20 cellular contexts compared by ENCODE assay signal in the genomic region with DNA sequence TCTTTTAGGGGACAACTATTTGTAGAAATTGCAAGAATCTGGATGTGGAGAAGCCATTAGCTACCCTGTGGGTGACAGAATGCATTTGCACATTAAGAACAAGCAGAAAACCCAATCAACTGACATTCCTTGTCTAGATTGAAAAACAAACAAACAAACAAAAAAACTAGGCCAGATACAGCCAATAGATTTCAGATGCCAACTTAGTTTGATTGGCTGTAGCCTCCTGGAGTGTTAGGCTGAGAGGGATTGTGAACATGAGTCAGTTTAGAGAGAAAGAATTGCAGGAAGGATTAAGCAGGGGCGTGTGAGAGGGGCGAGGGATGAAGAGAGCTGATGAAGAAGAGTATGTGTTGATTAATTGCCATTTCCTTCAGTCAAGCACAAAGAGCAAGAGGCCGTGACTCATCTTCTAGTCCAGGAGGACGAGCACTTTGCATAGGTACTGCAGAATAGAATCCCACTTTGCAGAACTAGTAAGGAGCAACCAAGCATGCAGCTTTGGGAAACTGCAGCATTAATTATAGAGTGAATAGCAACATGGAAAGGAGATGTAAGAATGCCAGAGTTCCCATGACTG.
"Had no signal": no experiment of that assay in that cellular context is flagged by ENCODE, and none has a peak within 500 bp of the region (broad histone marks: within the 10 kb centered on the region; RNA-seq: fewer than 3 reads in every experiment).

No MANE protein-coding gene starts in this region.

- DNase-seq: activated CD4-positive, alpha-beta T cell treated with anti-CD3 and anti-CD28 coated beads, Interleukin-2, amount 10 ng/mL, durations not matched to agents 7 days and 5 days; activated naive CD8-positive, alpha-beta T cell treated with anti-CD3 and anti-CD28 coated beads, Interleukin-2, amount 10 ng/mL, durations not matched to agents 7 days and 5 days; anterior cingulate cortex; brain microvascular endothelial cell; cerebellar nuclear complex; effector memory CD8-positive, alpha-beta T cell; erythroblast; islet precursor cell; left ventricle myocardium inferior; mesenchymal stem cell; upper lobe of right lung had no signal

- H3K27me3 Mint-ChIP-seq: activated CD4-positive, alpha-beta T cell treated with anti-CD3 and anti-CD28 coated beads, Interleukin-2, amount 10 ng/mL, durations not matched to agents 7 days and 5 days; activated naive CD8-positive, alpha-beta T cell treated with anti-CD3 and anti-CD28 coated beads, Interleukin-2, amount 10 ng/mL, durations not matched to agents 7 days and 5 days; dendritic cell treated with granulocyte-macrophage colony-stimulating factor and Interleukin-4, amounts not matched to agents 40 ng/mL and 50 ng/mL, for 4 days; effector memory CD8-positive, alpha-beta T cell; natural killer cell treated with Interleukin-12 subunit alpha and Interleukin-12 subunit beta and Interleukin-15 and Interleukin-18, amount 100 ng/mL, for 72 hours; progenitor cell of endocrine pancreas; stimulated activated naive CD8-positive, alpha-beta T cell treated with anti-CD3 and anti-CD28 coated beads, Interleukin-15, Interleukin-2, amounts not matched to agents 100 ng/mL and 50 ng/mL, for 24 hours had no signal

- H3K36me3 Mint-ChIP-seq: activated naive CD8-positive, alpha-beta T cell treated with anti-CD3 and anti-CD28 coated beads, Interleukin-2, amount 10 ng/mL, durations not matched to agents 7 days and 5 days; natural killer cell treated with Interleukin-12 subunit alpha and Interleukin-12 subunit beta and Interleukin-15 and Interleukin-18, amount 100 ng/mL, for 72 hours had no signal

- H3K4me1 ChIP-seq: gastroesophageal sphincter, upper lobe of right lung had no signal

- H3K27ac Mint-ChIP-seq: activated CD4-positive, alpha-beta T cell treated with anti-CD3 and anti-CD28 coated beads, Interleukin-2, amount 10 ng/mL, durations not matched to agents 7 days and 5 days; activated naive CD8-positive, alpha-beta T cell treated with anti-CD3 and anti-CD28 coated beads, Interleukin-2, amount 10 ng/mL, durations not matched to agents 7 days and 5 days; activated T-helper 1 cell treated with anti-CD3 and anti-CD28 coated beads, Interleukin-12 subunit alpha, Interleukin-12 subunit beta, Interleukin-2, Interleukin-4 antibody, amounts not matched to agents 30 ng/mL and 10 ng/mL and 1 ng/mL, durations not matched to agents 14 hours and 24 hours and 36 hours; dendritic cell treated with granulocyte-macrophage colony-stimulating factor and Interleukin-4, amounts not matched to agents 40 ng/mL and 50 ng/mL, for 4 days; effector memory CD8-positive, alpha-beta T cell; natural killer cell treated with Interleukin-12 subunit alpha and Interleukin-12 subunit beta and Interleukin-15 and Interleukin-18, amount 100 ng/mL, for 72 hours; progenitor cell of endocrine pancreas; stimulated activated naive CD8-positive, alpha-beta T cell treated with anti-CD3 and anti-CD28 coated beads, Interleukin-15, Interleukin-2, amounts not matched to agents 100 ng/mL and 50 ng/mL, for 24 hours; T-helper 2 cell treated with Interferon-gamma antibody and Interleukin-4, amounts not matched to agents 5 μg/mL and 100 μg/mL, for 36 hours had no signal

- ATAC-seq: effector memory CD8-positive, alpha-beta T cell; gastroesophageal sphincter; natural killer cell treated with Interleukin-12 subunit alpha and Interleukin-12 subunit beta and Interleukin-15 and Interleukin-18, amount 100 ng/mL, for 72 hours; sciatic nerve; upper lobe of right lung had no signal

- H3K36me3 ChIP-seq: brain microvascular endothelial cell, gastroesophageal sphincter, left ventricle myocardium inferior, thoracic aorta, upper lobe of right lung had no signal

- H3K4me3 Mint-ChIP-seq: activated CD4-positive, alpha-beta T cell treated with anti-CD3 and anti-CD28 coated beads, Interleukin-2, amount 10 ng/mL, durations not matched to agents 7 days and 5 days; activated naive CD8-positive, alpha-beta T cell treated with anti-CD3 and anti-CD28 coated beads, Interleukin-2, amount 10 ng/mL, durations not matched to agents 7 days and 5 days; activated T-helper 1 cell treated with anti-CD3 and anti-CD28 coated beads, Interleukin-12 subunit alpha, Interleukin-12 subunit beta, Interleukin-2, Interleukin-4 antibody, amounts not matched to agents 30 ng/mL and 10 ng/mL and 1 ng/mL, durations not matched to agents 14 hours and 24 hours and 36 hours; dendritic cell treated with granulocyte-macrophage colony-stimulating factor and Interleukin-4, amounts not matched to agents 40 ng/mL and 50 ng/mL, for 4 days; effector memory CD8-positive, alpha-beta T cell; natural killer cell treated with Interleukin-12 subunit alpha and Interleukin-12 subunit beta and Interleukin-15 and Interleukin-18, amount 100 ng/mL, for 72 hours; stimulated activated naive CD8-positive, alpha-beta T cell treated with anti-CD3 and anti-CD28 coated beads, Interleukin-15, Interleukin-2, amounts not matched to agents 100 ng/mL and 50 ng/mL, for 24 hours; T-helper 2 cell treated with Interferon-gamma antibody and Interleukin-4, amounts not matched to agents 5 μg/mL and 100 μg/mL, for 36 hours had no signal

- H3K9me3 ChIP-seq: gastroesophageal sphincter, left ventricle myocardium inferior, thoracic aorta, upper lobe of right lung had no signal

- H3K4me1 Mint-ChIP-seq: activated naive CD8-positive, alpha-beta T cell treated with anti-CD3 and anti-CD28 coated beads, Interleukin-2, amount 10 ng/mL, durations not matched to agents 7 days and 5 days had no signal

- H3K27me3 ChIP-seq: brain microvascular endothelial cell, gastroesophageal sphincter, upper lobe of right lung had no signal

- H3K9me3 Mint-ChIP-seq: activated CD4-positive, alpha-beta T cell treated with anti-CD3 and anti-CD28 coated beads, Interleukin-2, amount 10 ng/mL, durations not matched to agents 7 days and 5 days; activated naive CD8-positive, alpha-beta T cell treated with anti-CD3 and anti-CD28 coated beads, Interleukin-2, amount 10 ng/mL, durations not matched to agents 7 days and 5 days; activated T-helper 1 cell treated with anti-CD3 and anti-CD28 coated beads, Interleukin-12 subunit alpha, Interleukin-12 subunit beta, Interleukin-2, Interleukin-4 antibody, amounts not matched to agents 30 ng/mL and 10 ng/mL and 1 ng/mL, durations not matched to agents 14 hours and 24 hours and 36 hours; dendritic cell treated with granulocyte-macrophage colony-stimulating factor and Interleukin-4, amounts not matched to agents 40 ng/mL and 50 ng/mL, for 4 days; stimulated activated naive CD8-positive, alpha-beta T cell treated with anti-CD3 and anti-CD28 coated beads, Interleukin-15, Interleukin-2, amounts not matched to agents 100 ng/mL and 50 ng/mL, for 24 hours; T-helper 2 cell treated with Interferon-gamma antibody and Interleukin-4, amounts not matched to agents 5 μg/mL and 100 μg/mL, for 36 hours had no signal

- H3K27ac ChIP-seq: brain microvascular endothelial cell, gastroesophageal sphincter, left ventricle myocardium inferior, thoracic aorta, upper lobe of right lung had no signal

- H3K4me3 ChIP-seq: gastroesophageal sphincter, left ventricle myocardium inferior, thoracic aorta, upper lobe of right lung had no signal
